18 cellular contexts compared by ENCODE assay signal in genomic region chr11:9642894-9643293, GRCh38.
"Had no signal": no experiment of that assay in that cellular context is flagged by ENCODE, and none has a peak within 500 bp of the region (broad histone marks: within the 10 kb centered on the region; RNA-seq: fewer than 3 reads in every experiment).

No MANE protein-coding gene starts in this region.

- H3K27ac ChIP-seq: colonic mucosa, heart left ventricle, psoas muscle, right lobe of liver, transverse colon had no signal

- ATAC-seq: activated T-helper 17 cell treated with anti-CD3 and anti-CD28 coated beads, Interleukin-2, amount 50 U/mL, for 72 hours; heart left ventricle; left lobe of liver; natural killer cell treated with Interleukin-12 subunit alpha and Interleukin-12 subunit beta and Interleukin-15 and Interleukin-18, amount 100 ng/mL, for 72 hours; psoas muscle had no signal

- H3K4me1 ChIP-seq: colonic mucosa, psoas muscle, right lobe of liver had no signal

- H3K4me3 ChIP-seq: colonic mucosa, heart left ventricle, psoas muscle, right lobe of liver, transverse colon had no signal

- H3K27me3 ChIP-seq: colonic mucosa, heart left ventricle, right lobe of liver, transverse colon had no signal

- H3K9me3 ChIP-seq: colonic mucosa, psoas muscle, right lobe of liver, transverse colon had no signal

- DNase-seq: activated CD4-positive, alpha-beta T cell treated with anti-CD3 and anti-CD28 coated beads, Interleukin-2, amount 10 ng/mL, durations not matched to agents 7 days and 5 days; activated naive CD4-positive, alpha-beta T cell treated with anti-CD3 and anti-CD28 coated beads, Interleukin-2, amount 10 ng/mL, durations not matched to agents 7 days and 5 days; activated T-cell treated with anti-CD3 and anti-CD28 coated beads for 4 hours; caudate nucleus; colonic mucosa; effector CD4-positive, alpha-beta T cell; foreskin melanocyte; mammary epithelial cell; nucleus accumbens; psoas muscle; right lobe of liver; stimulated activated CD4-positive, alpha-beta T cell treated with anti-CD3 and anti-CD28 coated beads, Interleukin-2, amount 100 ng/mL, for 24 hours; stimulated activated naive CD4-positive, alpha-beta T cell; transverse colon had no signal

- H3K36me3 ChIP-seq: colonic mucosa, heart left ventricle, right lobe of liver, transverse colon had no signal
